In genomic region chr4:75135068-75135825, GRCh38 we compare ENCODE assay signal across 19 cellular contexts.
DNase-seq lines count a peak whose midpoint lies in the region; ATAC-seq, FAIRE-seq and TF ChIP-seq lines count a peak whose summit lies in the region.
"Had no signal": no experiment of that assay in that cellular context is flagged by ENCODE, and none has a peak within 500 bp of the region (broad histone marks: within the 10 kb centered on the region; RNA-seq: fewer than 3 reads in every experiment).

No MANE protein-coding gene starts in this region.

- FAIRE-seq in D721Med (lab: Jason Lieb, UNC) = no peak
- FAIRE-seq: bronchial epithelial cell had no signal

- H3K9me3 Mint-ChIP-seq in memory B cell = no peaks in the 10 kb centered on the region

- peak in 1 of 2 donors; percentile 28 for DNase-seq in memory B cell (ENCODE audit: low spot score in 2 of 2)
- no peak for DNase-seq in globus pallidus (ENCODE audit: low spot score)
- no peak for DNase-seq in stimulated activated CD4-positive, alpha-beta T cell treated with anti-CD3 and anti-CD28 coated beads, Interleukin-12 subunit alpha, Interleukin-12 subunit beta, amount 100 ng/mL, for 4 hours
- no peak for DNase-seq in NCI-H128 (lab: John Stamatoyannopoulos, UW; ENCODE audit: unreplicated experiment)
- DNase-seq in D721Med (ENCODE audit: insufficient read length, low spot score) = no peak
- DNase-seq: activated CD8-positive, alpha-beta memory T cell treated with anti-CD3 and anti-CD28 coated beads, Interleukin-2, amount 50 U/mL, for 48 hours; activated naive CD8-positive, alpha-beta T cell treated with anti-CD3 and anti-CD28 coated beads for 36 hours; effector memory CD4-positive, alpha-beta T cell; GOT3; NCI-H446; PC-9; right cardiac atrium; stimulated activated CD4-positive, alpha-beta T cell treated with anti-CD3 and anti-CD28 coated beads, Interleukin-2, amount 100 ng/mL, for 48 hours; T-helper 1 cell had no signal

- H3K4me1 Mint-ChIP-seq in memory B cell = peaks cover 30% of the 10 kb centered on the region
- H3K4me1 Mint-ChIP-seq: activated naive CD8-positive, alpha-beta T cell treated with anti-CD3 and anti-CD28 coated beads for 36 hours had no signal

- H3K27ac Mint-ChIP-seq in memory B cell = peak overlapping the region; percentile 70
- H3K27ac Mint-ChIP-seq: activated naive CD8-positive, alpha-beta T cell treated with anti-CD3 and anti-CD28 coated beads for 36 hours had no signal

- TF ChIP-seq CTCF in D721Med (IDR thresholded peaks at IDR 0.05; ENCODE audit: insufficient read depth, missing control alignments) = no peak

- H3K4me3 Mint-ChIP-seq in memory B cell = peak overlapping the region; percentile 56
- H3K4me3 Mint-ChIP-seq: activated naive CD8-positive, alpha-beta T cell treated with anti-CD3 and anti-CD28 coated beads for 36 hours had no signal

- peaks cover 2% of the 10 kb centered on the region for H3K36me3 Mint-ChIP-seq in memory B cell
- H3K36me3 Mint-ChIP-seq: activated naive CD8-positive, alpha-beta T cell treated with anti-CD3 and anti-CD28 coated beads for 36 hours had no signal

- no peaks in the 10 kb centered on the region for H3K27me3 Mint-ChIP-seq in memory B cell
- H3K27me3 Mint-ChIP-seq: activated naive CD8-positive, alpha-beta T cell treated with anti-CD3 and anti-CD28 coated beads for 36 hours had no signal

- ATAC-seq in GM18517 (IDR thresholded peaks at IDR 0.05; ENCODE audit: unreplicated experiment) (peak; percentile 64), GM21526 (IDR thresholded peaks at IDR 0.05; ENCODE audit: low FRiP score, unreplicated experiment) (peak; percentile 73), HG03439 (IDR thresholded peaks at IDR 0.05; ENCODE audit: unreplicated experiment) (peak; percentile 74), memory B cell (ENCODE audit: low read depth) (peak; percentile 98)
- ATAC-seq: activated CD4-positive, CD25-positive, alpha-beta regulatory T cell treated with anti-CD3 and anti-CD28 coated beads, Interleukin-2, amount 50 U/mL, for 24 hours; right cardiac atrium had no signal
